In the genomic region with DNA sequence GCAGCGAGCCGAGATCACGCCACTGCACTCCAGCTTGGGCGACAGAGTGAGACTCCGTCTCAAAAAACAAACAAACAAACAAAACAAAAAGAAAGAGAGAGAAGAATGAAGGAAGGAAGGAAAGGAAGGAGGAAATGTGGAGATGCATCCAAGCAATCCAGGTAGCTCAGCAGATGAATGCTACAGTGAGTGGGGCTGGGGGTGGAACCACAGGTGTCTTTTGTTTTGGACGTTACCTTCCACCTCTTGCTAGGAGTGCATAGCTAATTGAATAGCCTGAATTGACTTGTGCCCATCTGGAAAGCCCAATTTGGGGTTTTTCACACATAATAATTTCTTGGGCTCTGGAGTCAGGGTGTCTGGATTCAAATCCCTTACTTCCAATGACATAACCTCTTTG, we compare ENCODE assay signal across 18 cellular contexts.
DNase-seq lines count a peak whose midpoint lies in the region; ATAC-seq, FAIRE-seq and TF ChIP-seq lines count a peak whose summit lies in the region.
"Had no signal": no experiment of that assay in that cellular context is flagged by ENCODE, and none has a peak within 500 bp of the region (broad histone marks: within the 10 kb centered on the region; RNA-seq: fewer than 3 reads in every experiment).

No MANE protein-coding gene starts in this region.

- H2BK5ac ChIP-seq in IMR-90 (ENCODE audit: low read depth, low read length, poor library complexity, severe bottlenecking) = no peak overlapping the region
- no peak overlapping the region for H2BK5ac ChIP-seq in H1 (ENCODE audit: low read depth, low read length)
- H2BK5ac ChIP-seq in mesenchymal stem cell (ENCODE audit: low read depth, low read length, poor library complexity, severe bottlenecking) = no peak overlapping the region

- ATAC-seq in GM23338 (peak; percentile 6), IMR-90 (ENCODE audit: low read depth) (no peak)

- peaks cover 45% of the 10 kb centered on the region for H3K4me1 Mint-ChIP-seq in GM23338

- TF ChIP-seq EP300 in H1 (IDR thresholded peaks at IDR 0.05; ENCODE audit: borderline replicate concordance in 1 of 2, low read depth in 2 of 2, low read length in 2 of 2) = no peak

- TF ChIP-seq RAD21 in IMR-90 (IDR thresholded peaks at IDR 0.05; ENCODE audit: low read length) (no peak), H1 (IDR thresholded peaks at IDR 0.05 in 1 of 2, conservative IDR thresholded peaks at IDR 0.05 in 1 of 2; ENCODE audit: low read depth in 2 of 2, low read length in 2 of 2) (no peak)

- no peaks in the 10 kb centered on the region for H3K36me3 Mint-ChIP-seq in GM23338 (ENCODE audit: low read depth)
- H3K36me3 Mint-ChIP-seq: CD4-positive, CD25-positive, alpha-beta regulatory T cell; CD8-positive, alpha-beta T cell had no signal

- no peak overlapping the region for H2AK9ac ChIP-seq in IMR-90 (replicated peaks; ENCODE audit: low read depth, low read length, poor library complexity)

- H2BK15ac ChIP-seq in IMR-90 (ENCODE audit: low read depth, low read length) = no peak overlapping the region
- no peak overlapping the region for H2BK15ac ChIP-seq in H1 (ENCODE audit: low read length)
- no peak overlapping the region for H2BK15ac ChIP-seq in mesenchymal stem cell (ENCODE audit: low read depth, poor library complexity, severe bottlenecking)

- H3K14ac ChIP-seq in IMR-90 (replicated peaks; ENCODE audit: low read depth, low read length) (no peak overlapping the region), H1 (ENCODE audit: insufficient read length) (no peak overlapping the region), mesenchymal stem cell (ENCODE audit: low read length in 2 of 2) (no peak overlapping the region)

- in situ Hi-C loops in IMR-90 (cut with MboI; ENCODE audit: low sequenced_read_pairs) = loop anchor here (5.0 to 10.0 kb wide), 2 partner anchors 174 to 371 kb away; no protein-coding TSS in a partner anchor

- POLR2A ChIA-PET in IMR-90 (lab: Charles Lee; ENCODE audit: unreplicated experiment) (no interaction called here), H1 (lab: Charles Lee; ENCODE audit: partially characterized antibody) (interaction anchor here (0.8 to 1.4 kb wide), 4 partner anchors 22 to 373 kb away, joined by 3 to 4 read pairs (median 3); no protein-coding TSS in a partner anchor)

- H3K36me3 ChIP-seq in GM23338 (ENCODE audit: insufficient read depth) (no peaks in the 10 kb centered on the region), IMR-90 (ENCODE audit: control insufficient read depth, insufficient read depth, low read length) (no peaks in the 10 kb centered on the region), H1 (ENCODE audit: control insufficient read depth in 2 of 4, insufficient read depth in 4 of 4, low read length in 3 of 4) (no peaks in the 10 kb centered on the region), mesenchymal stem cell (ENCODE audit: control insufficient read depth in 1 of 2, insufficient read depth in 2 of 2, low read depth in 1 of 2, low read length in 2 of 2) (no peaks in the 10 kb centered on the region)
- H3K36me3 ChIP-seq: BLaER1 had no signal

- TF ChIP-seq POLR2A in IMR-90 (IDR thresholded peaks at IDR 0.05; ENCODE audit: low read depth, low read length) (no peak), H1 (IDR thresholded peaks at IDR 0.05; ENCODE audit: control extremely low read depth in 1 of 2, low read depth in 2 of 2, low read length in 2 of 2) (no peak)

- H3K23me2 ChIP-seq in H1 (ENCODE audit: low read depth, low read length) = no peaks in the 10 kb centered on the region; the same call in 1 of the 2 replicates

- H3K4me3 Mint-ChIP-seq in GM23338 = no peak overlapping the region
- H3K4me3 Mint-ChIP-seq: B cell; CD8-positive, alpha-beta T cell had no signal

- no peak overlapping the region for H3K23ac ChIP-seq in IMR-90 (ENCODE audit: low read depth, low read length)
- H3K23ac ChIP-seq in H1 (ENCODE audit: insufficient read length) = no peak overlapping the region
- H3K23ac ChIP-seq in mesenchymal stem cell (ENCODE audit: low read length in 2 of 2) = no peak overlapping the region

- no peaks in the 10 kb centered on the region for H3K9me1 ChIP-seq in IMR-90 (ENCODE audit: insufficient read depth, low read length)

- H2AK5ac ChIP-seq in IMR-90 (ENCODE audit: low read depth, low read length) (no peak overlapping the region; the same call in 1 of the 2 replicates), H1 (ENCODE audit: low read depth, low read length) (no peak overlapping the region), mesenchymal stem cell (ENCODE audit: low read length, severe bottlenecking) (no peak overlapping the region)

- CTCF ChIA-PET in IMR-90 (lab: Yijun Ruan, JAX) = interaction anchor here (0.6 to 4.8 kb wide), 4 partner anchors 74 to 412 kb away, joined by 3 to 52 read pairs (median 14); no protein-coding TSS in a partner anchor
- CTCF ChIA-PET in H1 (lab: Charles Lee; ENCODE audit: partially characterized antibody) = interaction anchor here (0.6 to 7.3 kb wide), 34 partner anchors 10 to 534 kb away, joined by 3 to 164 read pairs (median 4); no protein-coding TSS in a partner anchor

- H3K27ac ChIP-seq in GM23338 (ENCODE audit: low read depth) (peak overlapping the region; percentile 29; the same call in 1 of the 2 replicates), IMR-90 (ENCODE audit: insufficient read depth, low read length) (no peak overlapping the region), H1 (ENCODE audit: low read depth, low read length) (no peak overlapping the region), mesenchymal stem cell (ENCODE audit: low read length, poor library complexity, severe bottlenecking) (no peak overlapping the region)
- H3K27ac ChIP-seq: 22Rv1, BLaER1, C4-2B, GM23248 had no signal

- no peak overlapping the region for H3K27ac Mint-ChIP-seq in GM23338
- H3K27ac Mint-ChIP-seq: CD8-positive, alpha-beta T cell had no signal

- 0 out of 2 replicates have a peak overlapping the region, but pooled peaks have one; percentile 35 for H4K91ac ChIP-seq in IMR-90 (ENCODE audit: insufficient read depth, low read depth, low read length)
- no peak overlapping the region for H4K91ac ChIP-seq in H1 (replicated peaks; ENCODE audit: insufficient read length, low read length)
- no peak overlapping the region for H4K91ac ChIP-seq in mesenchymal stem cell (ENCODE audit: low read length)

- H3K4me2 ChIP-seq in GM23338 (0 out of 2 replicates have a peak overlapping the region, but pooled peaks have one; percentile 58), IMR-90 (ENCODE audit: low read depth, low read length) (no peak overlapping the region), H1 (ENCODE audit: insufficient read depth in 1 of 2, low read depth in 2 of 2, low read length in 2 of 2) (no peak overlapping the region), mesenchymal stem cell (ENCODE audit: low read length, poor library complexity, severe bottlenecking) (no peak overlapping the region)
- H3K4me2 ChIP-seq: BLaER1 had no signal

- H2BK12ac ChIP-seq in H1 (ENCODE audit: low read depth, low read length) (no peak overlapping the region), mesenchymal stem cell (ENCODE audit: low read length in 2 of 2) (no peak overlapping the region)

- no CpG with 5 or more reads among the region's 6 CpGs for WGBS in IMR-90 (ENCODE audit: extremely low coverage in 2 of 2, insufficient read length in 1 of 2), 2 experiments
- WGBS in H1 (ENCODE audit: extremely low coverage in 1 of 2, insufficient coverage in 1 of 2, insufficient read length in 1 of 2, insufficient replicate concordance in 2 of 2, low coverage in 1 of 2, low lambda C conversion rate in 2 of 2, missing lambda C conversion rate in 1 of 2), 2 experiments = 66% methylated on average over 6 of the region's 6 CpGs; no CpG with 5 or more reads in 1 of the 2 experiments
- WGBS in mesenchymal stem cell = 75% methylated on average over 1 of the region's 6 CpGs

- H3K4ac ChIP-seq in IMR-90 (ENCODE audit: low read depth, low read length) = no peak overlapping the region
- no peak overlapping the region for H3K4ac ChIP-seq in H1 (replicated peaks; ENCODE audit: insufficient read length, low read depth, low read length)
- H3K4ac ChIP-seq in mesenchymal stem cell (ENCODE audit: low read depth in 1 of 2, low read length in 2 of 2) = no peak overlapping the region

- DNase-seq in GM23338 (ENCODE audit: low spot score) = peak; percentile 23
- DNase-seq in IMR-90 = no peak
- DNase-seq in H1 (ENCODE audit: low read depth in 1 of 2, low spot score in 2 of 2) = no peak
- no peak for DNase-seq in COR-L47 (lab: John Stamatoyannopoulos, UW)
- no peak for DNase-seq in posterior cingulate gyrus
- no peak for DNase-seq in mesenchymal stem cell
- DNase-seq: DMS79 had no signal

- H3K56ac ChIP-seq in IMR-90 (ENCODE audit: extremely low read depth, insufficient read depth, low read length) = no peak overlapping the region
- no peak overlapping the region for H3K56ac ChIP-seq in H1 (replicated peaks; ENCODE audit: insufficient read length, low read depth, low read length)

- H3K79me1 ChIP-seq in IMR-90 (ENCODE audit: low read depth in 1 of 2, low read length in 2 of 2) = no peaks in the 10 kb centered on the region; a peak in 1 of 4 replicates
- no peaks in the 10 kb centered on the region for H3K79me1 ChIP-seq in H1 (ENCODE audit: low read depth, low read length)
- H3K79me1 ChIP-seq in mesenchymal stem cell (replicated peaks; ENCODE audit: low read length, poor library complexity, severe bottlenecking) = no peaks in the 10 kb centered on the region

- H4K5ac ChIP-seq in IMR-90 (ENCODE audit: low read depth, low read length) (no peak overlapping the region), H1 (ENCODE audit: insufficient read length, low read depth, low read length) (no peak overlapping the region)

- no peaks in the 10 kb centered on the region for H4K20me1 ChIP-seq in GM23338 (replicated peaks; ENCODE audit: insufficient read depth)
- H4K20me1 ChIP-seq in IMR-90 (ENCODE audit: insufficient read depth, low read length) = no peaks in the 10 kb centered on the region
- H4K20me1 ChIP-seq in H1 (replicated peaks in 1 of 2; ENCODE audit: control insufficient read depth in 1 of 2, insufficient read depth in 2 of 2, low read length in 2 of 2) = no peaks in the 10 kb centered on the region
- H4K20me1 ChIP-seq: BLaER1 had no signal

- dilution Hi-C loops in IMR-90 (cut with HindIII; ENCODE audit: low sequenced_read_pairs, unreplicated experiment) = no loop called here

- H3K9me2 ChIP-seq in GM23338 (ENCODE audit: insufficient read depth) = no peaks in the 10 kb centered on the region

- H3K9me3 Mint-ChIP-seq in GM23338 = no peaks in the 10 kb centered on the region
- H3K9me3 Mint-ChIP-seq: CD4-positive, CD25-positive, alpha-beta regulatory T cell; CD8-positive, alpha-beta T cell had no signal

- peaks cover 13% of the 10 kb centered on the region for H3K27me3 Mint-ChIP-seq in GM23338 (ENCODE audit: insufficient read depth, low read depth, poor library complexity)

- H3K27me3 ChIP-seq in GM23338 (ENCODE audit: insufficient read depth) = 0 out of 2 replicates have a peak, but pooled peaks cover 4% of the 10 kb centered on the region
- H3K27me3 ChIP-seq in IMR-90 (ENCODE audit: control insufficient read depth, insufficient read depth, low read length) = no peaks in the 10 kb centered on the region
- H3K27me3 ChIP-seq in H1 (replicated peaks in 1 of 4; ENCODE audit: control insufficient read depth in 3 of 4, extremely low read depth in 1 of 4, insufficient read depth in 3 of 4, low read length in 3 of 4) = peaks cover 0 to 8% (median 4%) of the 10 kb centered on the region in 4 experiments; a peak in 5 of 7 replicates
- peaks cover 22 to 34% of the 10 kb centered on the region in 2 experiments for H3K27me3 ChIP-seq in mesenchymal stem cell (ENCODE audit: control insufficient read depth in 1 of 2, insufficient read depth in 1 of 2, low read length in 2 of 2)

- no peaks in the 10 kb centered on the region for H3K9me3 ChIP-seq in IMR-90 (ENCODE audit: control insufficient read depth, insufficient read depth, low read length)
- no peaks in the 10 kb centered on the region for H3K9me3 ChIP-seq in H1 (ENCODE audit: insufficient read depth in 2 of 2, low read depth in 1 of 2, low read length in 1 of 2)
- H3K9me3 ChIP-seq in mesenchymal stem cell (ENCODE audit: control insufficient read depth, low read length) = no peaks in the 10 kb centered on the region
- H3K9me3 ChIP-seq: BLaER1 had no signal

- H2BK120ac ChIP-seq in IMR-90 (ENCODE audit: low read depth, low read length) (0 out of 2 replicates have a peak overlapping the region, but pooled peaks have one; percentile 10), H1 (replicated peaks; ENCODE audit: low read depth, low read length) (no peak overlapping the region), mesenchymal stem cell (ENCODE audit: low read depth, low read length) (no peak overlapping the region)

- TF ChIP-seq CTCF in GM23338 (conservative IDR thresholded peaks at IDR 0.05; ENCODE audit: low read depth in 2 of 2) (no peak), IMR-90 (conservative IDR thresholded peaks at IDR 0.05; ENCODE audit: low read depth, low read length) (no peak), H1 (IDR thresholded peaks at IDR 0.05; ENCODE audit: control extremely low read depth in 1 of 3, insufficient read depth in 1 of 3, low read depth in 1 of 3, low read length in 3 of 3) (no peak)

- peak overlapping the region; percentile 76 for H2AFZ ChIP-seq in GM23338
- H2AFZ ChIP-seq in IMR-90 (replicated peaks; ENCODE audit: low read length, poor library complexity) = no peak overlapping the region
- H2AFZ ChIP-seq in H1 (ENCODE audit: low read length) = no peak overlapping the region
- no peak overlapping the region for H2AFZ ChIP-seq in mesenchymal stem cell (ENCODE audit: low read depth, low read length)
- H2AFZ ChIP-seq: GM23248 had no signal

- no TSS peak for BruUV-seq in IMR-90 (replicated peaks; lab: Mats Ljungman, UMichigan)

- intact Hi-C loops in IMR-90 (cut with micrococcal nuclease) = loop anchor here (2.0 to 10.0 kb wide), 4 partner anchors 188 to 651 kb away; a partner anchor contains a TSS
- intact Hi-C loops in posterior cingulate gyrus (cut with DNase I) = loop anchor here (2.0 to 5.0 kb wide), 2 partner anchors 86 to 188 kb away; a partner anchor contains a TSS

- H3F3A ChIP-seq in GM23338 (replicated peaks; ENCODE audit: low read depth) = no peaks in the 10 kb centered on the region

- H4K8ac ChIP-seq in IMR-90 (ENCODE audit: low read depth in 2 of 2, low read length in 2 of 2) (no peak overlapping the region), H1 (ENCODE audit: extremely low read depth, insufficient read depth, low read length) (no peak overlapping the region), mesenchymal stem cell (ENCODE audit: low read length) (no peak overlapping the region)

- no peaks in the 10 kb centered on the region for H3K79me2 ChIP-seq in GM23338 (replicated peaks; ENCODE audit: insufficient read depth)
- no peaks in the 10 kb centered on the region for H3K79me2 ChIP-seq in H1 (ENCODE audit: control insufficient read depth in 1 of 2, insufficient read depth in 2 of 2, low read length in 2 of 2)

- H3K9ac ChIP-seq in IMR-90 (ENCODE audit: low read depth, low read length) (no peak overlapping the region), H1 (replicated peaks in 1 of 4; ENCODE audit: extremely low read depth in 1 of 4, low read depth in 3 of 4, low read length in 3 of 4) (no peak overlapping the region), mesenchymal stem cell (ENCODE audit: low read length) (no peak overlapping the region)
- H3K9ac ChIP-seq: BLaER1, GM23248 had no signal

- H2BK20ac ChIP-seq in IMR-90 (ENCODE audit: low read depth, low read length) (no peak overlapping the region), H1 (ENCODE audit: low read length) (no peak overlapping the region)

- FAIRE-seq in H1 (lab: Jason Lieb, UNC) = peak; percentile 45
- FAIRE-seq: D721Med, GM19239, H54 had no signal

- H3K4me1 ChIP-seq in GM23338 (ENCODE audit: insufficient read depth) = peaks cover 32% of the 10 kb centered on the region
- H3K4me1 ChIP-seq in IMR-90 (ENCODE audit: control insufficient read depth, insufficient read depth, low read length) = peaks cover 17% of the 10 kb centered on the region
- H3K4me1 ChIP-seq in H1 (replicated peaks in 1 of 4; ENCODE audit: control insufficient read depth in 3 of 4, insufficient read depth in 4 of 4, low read length in 3 of 4) = peaks cover 4 to 16% (median 10%) of the 10 kb centered on the region in 4 experiments
- H3K4me1 ChIP-seq in mesenchymal stem cell (ENCODE audit: control insufficient read depth, insufficient read depth, low read depth, low read length) = peaks cover 9% of the 10 kb centered on the region

- H3K4me3 ChIP-seq in GM23338 (no peak overlapping the region), IMR-90 (ENCODE audit: insufficient read depth, low read depth, low read length) (no peak overlapping the region), H1 (ENCODE audit: extremely low read depth in 1 of 4, insufficient read depth in 2 of 4, low read depth in 3 of 4, low read length in 4 of 4) (no peak overlapping the region), mesenchymal stem cell (ENCODE audit: insufficient read depth in 1 of 2, low read depth in 1 of 2, low read length in 2 of 2) (no peak overlapping the region)
- H3K4me3 ChIP-seq: BLaER1, GM12878, GM23248 had no signal

- H3K18ac ChIP-seq in IMR-90 (ENCODE audit: low read depth, low read length) (no peak overlapping the region), H1 (ENCODE audit: extremely low read depth, low read length) (no peak overlapping the region), mesenchymal stem cell (ENCODE audit: low read depth in 1 of 2, low read length in 2 of 2) (no peak overlapping the region)
